ENCODE assay signal across 20 cellular contexts in genomic region chr7:78299088-78299487, GRCh38.
"Had no signal": no experiment of that assay in that cellular context is flagged by ENCODE, and none has a peak within 500 bp of the region (broad histone marks: within the 10 kb centered on the region; RNA-seq: fewer than 3 reads in every experiment).

No MANE protein-coding gene starts in this region.

- H3K4me3 Mint-ChIP-seq: natural killer cell treated with Interleukin-12 subunit alpha and Interleukin-12 subunit beta and Interleukin-15 and Interleukin-18, amount 100 ng/mL, for 72 hours; neural progenitor cell; type B pancreatic cell had no signal

- H3K4me3 ChIP-seq: colonic mucosa, heart right ventricle, lung, neural progenitor cell, pancreas, smooth muscle cell, suprapubic skin, thyroid gland had no signal

- DNase-seq: colonic mucosa; effector CD4-positive, alpha-beta T cell; heart right ventricle; left colon; left ventricle myocardium superior; mesenchymal stem cell; midbrain; nucleus accumbens; pancreas; right cardiac atrium; stimulated activated CD4-positive, alpha-beta T cell treated with anti-CD3 and anti-CD28 coated beads, Interleukin-2, amount 100 ng/mL, for 48 hours; stimulated activated naive CD8-positive, alpha-beta T cell treated with anti-CD3 and anti-CD28 coated beads, Interleukin-15, Interleukin-2, amounts not matched to agents 100 U/mL and 50 U/mL, for 24 hours; thyroid gland had no signal

- H3K27me3 Mint-ChIP-seq: natural killer cell treated with Interleukin-12 subunit alpha and Interleukin-12 subunit beta and Interleukin-15 and Interleukin-18, amount 100 ng/mL, for 72 hours; progenitor cell of endocrine pancreas; type B pancreatic cell had no signal

- H3K36me3 ChIP-seq: colonic mucosa, heart right ventricle, neural progenitor cell, pancreas, suprapubic skin, thyroid gland had no signal

- H3K27ac ChIP-seq: colonic mucosa, heart right ventricle, neural progenitor cell, pancreas, suprapubic skin, thyroid gland had no signal

- H3K9ac ChIP-seq: neural progenitor cell had no signal

- H3K9me3 Mint-ChIP-seq: natural killer cell treated with Interleukin-12 subunit alpha and Interleukin-12 subunit beta and Interleukin-15 and Interleukin-18, amount 100 ng/mL, for 72 hours; neural progenitor cell; type B pancreatic cell had no signal

- H3K27ac Mint-ChIP-seq: natural killer cell treated with Interleukin-12 subunit alpha and Interleukin-12 subunit beta and Interleukin-15 and Interleukin-18, amount 100 ng/mL, for 72 hours; neural progenitor cell; progenitor cell of endocrine pancreas; type B pancreatic cell had no signal

- H3K36me3 Mint-ChIP-seq: natural killer cell treated with Interleukin-12 subunit alpha and Interleukin-12 subunit beta and Interleukin-15 and Interleukin-18, amount 100 ng/mL, for 72 hours; neural progenitor cell; type B pancreatic cell had no signal

- H3K4me1 Mint-ChIP-seq: neural progenitor cell had no signal

- H3K27me3 ChIP-seq: colonic mucosa, heart right ventricle, neural progenitor cell, pancreas, suprapubic skin, thyroid gland had no signal

- ATAC-seq: heart right ventricle; left colon; left ventricle myocardium superior; natural killer cell treated with Interleukin-12 subunit alpha and Interleukin-12 subunit beta and Interleukin-15 and Interleukin-18, amount 100 ng/mL, for 72 hours; pancreas; right cardiac atrium; stimulated activated naive CD8-positive, alpha-beta T cell treated with anti-CD3 and anti-CD28 coated beads, Interleukin-15, Interleukin-2, amounts not matched to agents 100 U/mL and 50 U/mL, for 24 hours had no signal

- H2AFZ ChIP-seq: neural progenitor cell had no signal

- H3K9me3 ChIP-seq: colonic mucosa, heart right ventricle, pancreas, suprapubic skin, thyroid gland had no signal

- H3K4me2 ChIP-seq: neural progenitor cell, smooth muscle cell had no signal

- H3K4me1 ChIP-seq: colonic mucosa, heart right ventricle, neural progenitor cell, suprapubic skin had no signal
